Comparison of ENCODE assay signal across 24 cellular contexts in the genomic region with DNA sequence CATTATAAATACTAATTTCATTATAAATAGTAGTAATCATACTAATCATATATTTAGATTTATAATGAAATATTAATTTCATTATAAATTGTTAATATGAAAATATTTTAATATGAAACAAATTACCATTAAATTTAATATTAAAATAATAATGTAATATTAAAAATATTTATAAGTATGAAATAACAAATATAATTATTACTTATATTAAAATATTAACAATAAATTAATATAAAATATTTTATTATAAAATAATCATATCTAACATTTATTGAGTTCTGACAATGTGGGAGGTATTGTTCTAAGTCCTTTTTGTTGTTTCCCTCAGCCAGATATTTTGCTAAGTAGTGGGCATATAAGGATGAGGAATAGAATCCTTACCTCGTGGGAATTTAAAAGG.
DNase-seq lines count a peak whose midpoint lies in the region; ATAC-seq, FAIRE-seq and TF ChIP-seq lines count a peak whose summit lies in the region.
"Had no signal": no experiment of that assay in that cellular context is flagged by ENCODE, and none has a peak within 500 bp of the region (broad histone marks: within the 10 kb centered on the region; RNA-seq: fewer than 3 reads in every experiment).

No MANE protein-coding gene starts in this region.

- H3K27ac ChIP-seq in gastrocnemius medialis = no peak overlapping the region
- no peak overlapping the region for H3K27ac ChIP-seq in foreskin keratinocyte
- H3K27ac ChIP-seq: 22Rv1; A549; BLaER1 treated with 17β-estradiol and CSF1 and Interleukin-3, amounts not matched to agents 10 nM and 100 nM had no signal

- H3K9me3 Mint-ChIP-seq in nephron = peaks cover 14% of the 10 kb centered on the region
- H3K9me3 Mint-ChIP-seq: GM23338 had no signal

- H3K36me3 ChIP-seq in gastrocnemius medialis = no peaks in the 10 kb centered on the region
- H3K36me3 ChIP-seq: BE2C; BLaER1 treated with 17β-estradiol and CSF1 and Interleukin-3, amounts not matched to agents 10 nM and 100 nM had no signal

- H3K36me3 Mint-ChIP-seq in nephron (ENCODE audit: low read depth) = peaks cover 43% of the 10 kb centered on the region
- H3K36me3 Mint-ChIP-seq: CD14-positive monocyte had no signal

- in situ Hi-C loops in gastrocnemius medialis (cut with MboI; ENCODE audit: low sequenced_read_pairs in 4 of 4) = no loop called here

- H3K4me3 ChIP-seq in gastrocnemius medialis = no peak overlapping the region
- H3K4me3 ChIP-seq: A549; BLaER1 treated with 17β-estradiol and CSF1 and Interleukin-3, amounts not matched to agents 10 nM and 100 nM; GM23338 had no signal

- peak overlapping the region in 2 of 3 experiments; percentile 12 to 61 for H3K27ac Mint-ChIP-seq in nephron
- H3K27ac Mint-ChIP-seq: CD14-positive monocyte; CD4-positive, alpha-beta T cell; CD8-positive, alpha-beta memory T cell; GM23338; H9 had no signal

- H3K27me3 ChIP-seq in gastrocnemius medialis (no peaks in the 10 kb centered on the region), foreskin keratinocyte (no peaks in the 10 kb centered on the region)
- H3K27me3 ChIP-seq: BE2C; BLaER1 treated with 17β-estradiol and CSF1 and Interleukin-3, amounts not matched to agents 10 nM and 100 nM had no signal

- DNase-seq in anterior cingulate cortex (lab: John Stamatoyannopoulos, UW) (no peak), GF-D8 (lab: John Stamatoyannopoulos, UW) (no peak), gastrocnemius medialis (no peak), foreskin keratinocyte (no peak)
- DNase-seq: ACHN; AML-193; BE2C; CD4-positive, alpha-beta T cell; CD8-positive, alpha-beta memory T cell; DMS 273 treated with DMSO at 0.1 percent for 48 hours; DMS79; EL; H9 had no signal

- FAIRE-seq in A204.1 (lab: Jason Lieb, UNC) = peak; percentile 99
- peak; percentile 97 for FAIRE-seq in TTC549 (lab: Jason Lieb, UNC)
- FAIRE-seq in endometrium (lab: Jason Lieb, UNC) = peak; percentile 98
- FAIRE-seq: A549, D721Med had no signal

- no peaks in the 10 kb centered on the region for H3K27me3 Mint-ChIP-seq in nephron (ENCODE audit: low read depth)
- H3K27me3 Mint-ChIP-seq: CD4-positive, alpha-beta T cell; CD8-positive, alpha-beta memory T cell had no signal

- no peaks in the 10 kb centered on the region for H3K4me1 ChIP-seq in gastrocnemius medialis
- H3K4me1 ChIP-seq in foreskin keratinocyte = no peaks in the 10 kb centered on the region
- H3K4me1 ChIP-seq: A549; BE2C; BLaER1 treated with 17β-estradiol and CSF1 and Interleukin-3, amounts not matched to agents 10 nM and 100 nM had no signal

- no peak overlapping the region for H3K4me3 Mint-ChIP-seq in nephron
- H3K4me3 Mint-ChIP-seq: CD14-positive monocyte; CD4-positive, alpha-beta T cell; CD8-positive, alpha-beta memory T cell; GM23338; H9 had no signal

- intact Hi-C loops in gastrocnemius medialis (cut with DNase I; ENCODE audit: low total_unique reads) = no loop called here

- TF ChIP-seq POLR2A in gastrocnemius medialis (IDR thresholded peaks at IDR 0.05) = no peak

- H3K4me1 Mint-ChIP-seq in nephron = peaks cover 10% of the 10 kb centered on the region
- H3K4me1 Mint-ChIP-seq: CD14-positive monocyte; CD8-positive, alpha-beta memory T cell had no signal

- H3K9me3 ChIP-seq in gastrocnemius medialis = no peaks in the 10 kb centered on the region
- H3K9me3 ChIP-seq: A549, BE2C had no signal

- ATAC-seq in gastrocnemius medialis (no peak), foreskin keratinocyte (no peak)
- ATAC-seq: A549, GM23338, HCT116 had no signal

- no peak for TF ChIP-seq CTCF in nephron (IDR thresholded peaks at IDR 0.05; ENCODE audit: unreplicated experiment in 3 of 3)
- no peak for TF ChIP-seq CTCF in gastrocnemius medialis (IDR thresholded peaks at IDR 0.05 in 4 of 5, conservative IDR thresholded peaks at IDR 0.05 in 1 of 5)
- no peak for TF ChIP-seq CTCF in foreskin keratinocyte (conservative IDR thresholded peaks at IDR 0.05)
